ENCODE assay signal across 20 cellular contexts in the genomic region with DNA sequence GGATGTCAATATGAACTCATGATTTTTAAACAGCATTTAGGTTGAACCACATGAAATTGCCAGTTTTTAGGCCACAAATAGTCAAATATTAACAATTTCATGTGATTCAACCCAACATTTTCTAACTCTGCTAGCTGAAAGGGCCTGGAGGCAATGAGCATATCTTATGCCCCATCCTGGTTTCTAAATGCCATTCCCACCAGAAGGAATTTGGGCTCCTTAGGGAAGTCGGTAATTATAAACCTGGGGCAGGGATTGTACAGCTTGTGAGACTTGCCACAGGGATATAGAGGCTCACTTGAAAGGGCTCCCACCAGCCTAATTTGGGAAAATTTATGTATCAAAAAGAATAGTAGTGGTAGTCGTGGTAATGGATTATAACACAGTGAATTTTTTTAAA.
DNase-seq lines count a peak whose midpoint lies in the region; ATAC-seq and TF ChIP-seq lines count a peak whose summit lies in the region.
"Had no signal": no experiment of that assay in that cellular context is flagged by ENCODE, and none has a peak within 500 bp of the region (broad histone marks: within the 10 kb centered on the region; RNA-seq: fewer than 3 reads in every experiment).

No MANE protein-coding gene starts in this region.

- DNase-seq in activated CD4-positive, alpha-beta T cell treated with anti-CD3 and anti-CD28 coated beads, Interleukin-2, amount 10 ng/mL, durations not matched to agents 24 days and 14 days: peak; percentile 14
- DNase-seq in activated CD4-positive, alpha-beta T cell treated with anti-CD3 and anti-CD28 coated beads for 1 hour: no peak
- DNase-seq in epithelial cell of proximal tubule (ENCODE audit: low read depth) (peak; percentile 46), myocyte (ENCODE audit: low read depth) (peak; percentile 24), HPDE6-E6E7 (ENCODE audit: extremely low spot score) (no peak)
- DNase-seq: CD4-positive, CD25-positive, alpha-beta regulatory T cell; DMS153; DND-41; HCEC 1CT; NCI-H1092; NCI-H1436; NCI-H187 treated with DMSO at 0.1 percent for 48 hours; NCI-H2171 treated with DMSO at 0.1 percent for 48 hours; NCI-H345; NCI-H524; NCI-H774; SHP77 treated with DMSO at 0.1 percent for 48 hours had no signal

- peaks cover 7% of the 10 kb centered on the region for H3K36me3 Mint-ChIP-seq in activated CD4-positive, alpha-beta T cell treated with anti-CD3 and anti-CD28 coated beads, Interleukin-2, amount 10 ng/mL, durations not matched to agents 24 days and 14 days (ENCODE audit: low read depth)

- intact Hi-C loops in activated CD4-positive, alpha-beta T cell treated with anti-CD3 and anti-CD28 coated beads, Interleukin-2, amount 10 ng/mL, durations not matched to agents 24 days and 14 days (cut with micrococcal nuclease): no loop called here

- no peak overlapping the region for H3K27ac Mint-ChIP-seq in activated CD4-positive, alpha-beta T cell treated with anti-CD3 and anti-CD28 coated beads, Interleukin-2, amount 10 ng/mL, durations not matched to agents 24 days and 14 days
- H3K27ac Mint-ChIP-seq: CD4-positive, CD25-positive, alpha-beta regulatory T cell had no signal

- no peak for ATAC-seq in GM21526 (IDR thresholded peaks at IDR 0.05; ENCODE audit: low FRiP score, unreplicated experiment)
- no peak for ATAC-seq in GM19452 (IDR thresholded peaks at IDR 0.05; ENCODE audit: unreplicated experiment)

- TF ChIP-seq CTCF in epithelial cell of proximal tubule (conservative IDR thresholded peaks at IDR 0.05; ENCODE audit: low read depth, low read length): no peak

- peaks cover 4% of the 10 kb centered on the region for H3K4me1 Mint-ChIP-seq in activated CD4-positive, alpha-beta T cell treated with anti-CD3 and anti-CD28 coated beads, Interleukin-2, amount 10 ng/mL, durations not matched to agents 24 days and 14 days

- no peak overlapping the region for H3K4me3 Mint-ChIP-seq in activated CD4-positive, alpha-beta T cell treated with anti-CD3 and anti-CD28 coated beads, Interleukin-2, amount 10 ng/mL, durations not matched to agents 24 days and 14 days
- H3K4me3 Mint-ChIP-seq: CD4-positive, CD25-positive, alpha-beta regulatory T cell had no signal

- no peak overlapping the region for H3K4me3 ChIP-seq in epithelial cell of proximal tubule (ENCODE audit: low read depth, low read length)
- H3K4me3 ChIP-seq: BLaER1 had no signal

- no peaks in the 10 kb centered on the region for H3K27me3 Mint-ChIP-seq in activated CD4-positive, alpha-beta T cell treated with anti-CD3 and anti-CD28 coated beads, Interleukin-2, amount 10 ng/mL, durations not matched to agents 24 days and 14 days
- H3K27me3 Mint-ChIP-seq: CD4-positive, CD25-positive, alpha-beta regulatory T cell had no signal

- no peaks in the 10 kb centered on the region for H3K9me3 Mint-ChIP-seq in activated CD4-positive, alpha-beta T cell treated with anti-CD3 and anti-CD28 coated beads, Interleukin-2, amount 10 ng/mL, durations not matched to agents 24 days and 14 days

Comparison
In these comparisons a context has a peak if more than half of its experiments do, and no peak if none do; other contexts are left out.
1. DNase-seq: peak in activated CD4-positive, alpha-beta T cell treated with anti-CD3 and anti-CD28 coated beads, Interleukin-2, amount 10 ng/mL, durations not matched to agents 24 days and 14 days (single experiment), epithelial cell of proximal tubule (single experiment) and myocyte (single experiment); none in activated CD4-positive, alpha-beta T cell treated with anti-CD3 and anti-CD28 coated beads for 1 hour (single experiment) and HPDE6-E6E7 (single experiment).